ENCODE assay signal across 29 cellular contexts in the genomic region with DNA sequence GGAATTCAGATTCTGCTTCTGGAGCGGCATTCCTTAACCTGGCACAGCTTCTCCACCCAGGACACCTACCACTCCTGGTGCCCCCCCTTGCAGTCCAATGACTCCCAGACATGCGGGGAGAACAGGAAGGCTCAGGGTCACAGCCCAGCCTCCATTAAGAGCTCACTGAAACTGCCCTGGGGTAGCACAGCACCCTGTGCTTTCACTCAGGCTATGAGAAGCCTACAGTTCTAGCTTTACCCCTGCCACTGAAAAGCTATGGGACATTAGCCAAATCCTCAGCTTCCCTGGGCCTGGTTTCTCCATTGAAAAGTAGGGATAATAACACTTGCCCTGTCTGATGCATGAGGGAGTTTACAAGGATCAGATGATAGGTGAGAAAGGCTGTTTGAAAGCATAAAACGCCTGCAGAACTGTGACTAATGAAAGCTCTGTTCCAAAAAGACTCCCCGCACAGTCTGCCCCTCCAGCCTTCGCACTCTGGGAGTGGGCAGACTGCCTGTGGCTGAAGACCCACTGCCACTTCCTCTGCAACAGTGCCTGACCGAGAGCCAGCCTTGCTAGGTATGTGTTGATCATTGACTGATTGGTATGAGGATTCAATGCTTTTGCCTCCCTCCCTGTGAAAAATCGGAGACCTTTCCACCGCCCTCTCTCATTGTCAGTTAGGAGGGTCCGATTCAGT. TPM values are rescaled to one million over a fixed set of nuclear protein-coding genes. Genes with fewer than 3 reads are reported as not detected.
DNase-seq lines count a peak whose midpoint lies in the region; ATAC-seq and TF ChIP-seq lines count a peak whose summit lies in the region.
"Had no signal": no experiment of that assay in that cellular context is flagged by ENCODE, and none has a peak within 500 bp of the region (broad histone marks: within the 10 kb centered on the region; RNA-seq: fewer than 3 reads in every experiment).

No MANE protein-coding gene starts in this region.

- H3K36me3 ChIP-seq in neural progenitor cell = no peaks in the 10 kb centered on the region
- H3K36me3 ChIP-seq: prostate gland had no signal

- ATAC-seq in GM21529 (IDR thresholded peaks at IDR 0.05; ENCODE audit: unreplicated experiment) = no peak
- ATAC-seq: heart left ventricle, left lobe of liver, WTC11 had no signal

- H3K27ac Mint-ChIP-seq in neural progenitor cell = peak overlapping the region; percentile 72
- H3K27ac Mint-ChIP-seq: activated naive CD8-positive, alpha-beta T cell treated with anti-CD3 and anti-CD28 coated beads for 36 hours; WTC11 had no signal

- H3K4me2 ChIP-seq in neural progenitor cell = no peak overlapping the region
- H3K4me2 ChIP-seq: BLaER1 had no signal

- H3F3A ChIP-seq in neural progenitor cell (ENCODE audit: low read depth) = peaks cover 23% of the 10 kb centered on the region

- peak; percentile 80 for DNase-seq in DMS79 (lab: John Stamatoyannopoulos, UW)
- DNase-seq in RWPE1 (ENCODE audit: low spot score) = no peak
- peak; percentile 48 for DNase-seq in epithelial cell of esophagus (ENCODE audit: low read depth)
- no peak for DNase-seq in neural progenitor cell (ENCODE audit: low spot score)
- no peak for DNase-seq in MV-4-11 (lab: John Stamatoyannopoulos, UW)
- no peak for DNase-seq in NCI-H2171 treated with DMSO at 0.1 percent for 48 hours (lab: John Stamatoyannopoulos, UW)
- DNase-seq in stimulated activated CD8-positive, alpha-beta memory T cell treated with anti-CD3 and anti-CD28 coated beads, Interleukin-4, amount 100 ng/mL, for 48 hours = no peak
- DNase-seq: ACHN; activated CD4-positive, alpha-beta T cell treated with anti-CD3 and anti-CD28 coated beads, Interleukin-2, amount 50 U/mL, for 1 hour; activated naive CD8-positive, alpha-beta T cell treated with anti-CD3 and anti-CD28 coated beads for 36 hours; DMS53; GF-D8; GOT3; heart left ventricle; NCI-H1694 treated with DMSO at 0.1 percent for 48 hours; NCI-H526 treated with DMSO at 0.1 percent for 48 hours; RPMI8226; stimulated activated CD4-positive, alpha-beta T cell treated with anti-CD3 and anti-CD28 coated beads, Interleukin-2, amount 100 ng/mL, for 24 hours; T1000 had no signal

- peaks cover 38% of the 10 kb centered on the region for H3K4me1 Mint-ChIP-seq in neural progenitor cell
- H3K4me1 Mint-ChIP-seq: activated naive CD8-positive, alpha-beta T cell treated with anti-CD3 and anti-CD28 coated beads for 36 hours had no signal

- H3K9me3 ChIP-seq in neural progenitor cell (ENCODE audit: low read depth) = no peaks in the 10 kb centered on the region
- H3K9me3 ChIP-seq: ascending aorta, BLaER1, heart left ventricle, prostate gland had no signal

- H3K9ac ChIP-seq in neural progenitor cell = no peak overlapping the region
- H3K9ac ChIP-seq: BLaER1 had no signal

- no peak for TF ChIP-seq CTCF in RWPE1 (conservative IDR thresholded peaks at IDR 0.05; ENCODE audit: low read depth)
- TF ChIP-seq CTCF in epithelial cell of esophagus (IDR thresholded peaks at IDR 0.05; ENCODE audit: insufficient read depth, low read depth, low read length, missing control alignments) = no peak
- no peak for TF ChIP-seq CTCF in neural progenitor cell (IDR thresholded peaks at IDR 0.05)

- POLR2A ChIA-PET in RWPE1 (lab: Yijun Ruan, JAX; ENCODE audit: low non-redundant PET) = no interaction called here

- H3K4me3 ChIP-seq in epithelial cell of esophagus (ENCODE audit: low read length) (no peak overlapping the region), neural progenitor cell (no peak overlapping the region)
- H3K4me3 ChIP-seq: ascending aorta, BLaER1, dorsolateral prefrontal cortex, heart left ventricle, prostate gland had no signal

- H3K36me3 Mint-ChIP-seq in neural progenitor cell = peaks cover 12% of the 10 kb centered on the region
- H3K36me3 Mint-ChIP-seq: activated naive CD8-positive, alpha-beta T cell treated with anti-CD3 and anti-CD28 coated beads for 36 hours had no signal

- peak overlapping the region; percentile 53 for H3K4me3 Mint-ChIP-seq in neural progenitor cell
- H3K4me3 Mint-ChIP-seq: activated naive CD8-positive, alpha-beta T cell treated with anti-CD3 and anti-CD28 coated beads for 36 hours; WTC11 had no signal

- H3K27ac ChIP-seq in RWPE1 = peak overlapping the region; percentile 92
- H3K27ac ChIP-seq in neural progenitor cell = no peak overlapping the region
- H3K27ac ChIP-seq: ascending aorta, BLaER1, heart left ventricle had no signal

- no peaks in the 10 kb centered on the region for H4K20me1 ChIP-seq in neural progenitor cell (ENCODE audit: low read depth)
- H4K20me1 ChIP-seq: BLaER1 had no signal

- no peak overlapping the region for H2AFZ ChIP-seq in neural progenitor cell (replicated peaks)

- peaks cover 21% of the 10 kb centered on the region for H3K4me1 ChIP-seq in neural progenitor cell
- H3K4me1 ChIP-seq: ascending aorta, prostate gland had no signal

- no peaks in the 10 kb centered on the region for H3K79me2 ChIP-seq in neural progenitor cell (ENCODE audit: low read depth)

- CTCF ChIA-PET in RWPE1 (lab: Yijun Ruan, JAX) = interaction anchor here (0.6 to 1.5 kb wide), 3 partner anchors 23 to 557 kb away, joined by 3 to 5 read pairs (median 4); no protein-coding TSS in a partner anchor

- peaks cover 13% of the 10 kb centered on the region for H3K27me3 Mint-ChIP-seq in neural progenitor cell (ENCODE audit: insufficient read depth, low read depth)
- H3K27me3 Mint-ChIP-seq: activated naive CD8-positive, alpha-beta T cell treated with anti-CD3 and anti-CD28 coated beads for 36 hours had no signal

- no peaks in the 10 kb centered on the region for H3K27me3 ChIP-seq in neural progenitor cell
- H3K27me3 ChIP-seq: ascending aorta, BLaER1, dorsolateral prefrontal cortex, heart left ventricle had no signal

- no peaks in the 10 kb centered on the region for H3K9me3 Mint-ChIP-seq in neural progenitor cell
- H3K9me3 Mint-ChIP-seq: activated naive CD8-positive, alpha-beta T cell treated with anti-CD3 and anti-CD28 coated beads for 36 hours; WTC11 had no signal

RNA-seq across cellular contexts. Expression of a gene that starts 2.7 kb away (rescaled TPM):
- total RNA-seq in neural progenitor cell (ENCODE audit: low replicate concordance) = 0.19 and 2.3 TPM in 2 replicates
- total RNA-seq: activated naive CD8-positive, alpha-beta T cell treated with anti-CD3 and anti-CD28 coated beads for 36 hours; ascending aorta; fibroblast of villous mesenchyme; left lobe of liver; subcutaneous adipose tissue had no signal

RNA-seq across cellular contexts. Expression of a gene that starts 24.1 kb away (rescaled TPM):
- total RNA-seq in neural progenitor cell (ENCODE audit: low replicate concordance) = 54.9 and 77.8 TPM in 2 replicates

RNA-seq across cellular contexts. Expression of a gene that starts 24.3 kb away (rescaled TPM):
- 5.3 and 19.0 TPM in 2 replicates for total RNA-seq in neural progenitor cell (ENCODE audit: low replicate concordance)

RNA-seq across cellular contexts. Expression of a gene that starts 42.0 kb away (rescaled TPM):
- total RNA-seq in neural progenitor cell (ENCODE audit: low replicate concordance) = 0.31 and 0.47 TPM in 2 replicates
- total RNA-seq: ascending aorta, epithelial cell of proximal tubule had no signal

Comparison
In these comparisons a context has a peak if more than half of its experiments do, and no peak if none do; other contexts are left out.
1. DNase-seq: peak in DMS79 (single experiment) and epithelial cell of esophagus (single experiment); none in RWPE1 (single experiment), neural progenitor cell (single experiment), MV-4-11 (single experiment), NCI-H2171 treated with DMSO at 0.1 percent for 48 hours (single experiment) and stimulated activated CD8-positive, alpha-beta memory T cell treated with anti-CD3 and anti-CD28 coated beads, Interleukin-4, amount 100 ng/mL, for 48 hours (single experiment).